8 cellular contexts compared by ENCODE assay signal in genomic region chr2:159091981-159092380, GRCh38.
DNase-seq lines count a peak whose midpoint lies in the region; ATAC-seq and TF ChIP-seq lines count a peak whose summit lies in the region.

No MANE protein-coding gene starts in this region.

- ATAC-seq in GM18861 (IDR thresholded peaks at IDR 0.05; ENCODE audit: unreplicated experiment) = peak; percentile 52
- peak; percentile 59 for ATAC-seq in HG03159 (IDR thresholded peaks at IDR 0.05; ENCODE audit: unreplicated experiment)
- no peak for ATAC-seq in HG02981 (IDR thresholded peaks at IDR 0.05; ENCODE audit: unreplicated experiment)

- H3K4me3 Mint-ChIP-seq in progenitor cell of endocrine pancreas (ENCODE audit: low read depth) = no peak overlapping the region

- no peaks in the 10 kb centered on the region for H3K27me3 ChIP-seq in adrenal gland

- H3K4me3 ChIP-seq in adrenal gland = no peak overlapping the region

- H3K27me3 Mint-ChIP-seq in progenitor cell of endocrine pancreas = no peaks in the 10 kb centered on the region

- peaks cover 10% of the 10 kb centered on the region for H3K36me3 Mint-ChIP-seq in progenitor cell of endocrine pancreas (ENCODE audit: insufficient read depth)

- TF ChIP-seq POLR2A in adrenal gland (IDR thresholded peaks at IDR 0.05) = no peak

- peak overlapping the region; percentile 9 for H3K27ac Mint-ChIP-seq in progenitor cell of endocrine pancreas

- H3K36me3 ChIP-seq in adrenal gland (replicated peaks in 1 of 2) = no peaks in the 10 kb centered on the region

- peaks cover 12% of the 10 kb centered on the region for H3K9me3 Mint-ChIP-seq in progenitor cell of endocrine pancreas (ENCODE audit: low read depth)

- WGBS in adrenal gland, 4 donors = 27 to 51% (median 44%) methylated on average over 4 of the region's 4 CpGs

- peaks cover 31% of the 10 kb centered on the region for H3K4me1 Mint-ChIP-seq in progenitor cell of endocrine pancreas (ENCODE audit: low read depth)

- TF ChIP-seq CTCF in adrenal gland (IDR thresholded peaks at IDR 0.05) (no peak), progenitor cell of endocrine pancreas (IDR thresholded peaks at IDR 0.05; ENCODE audit: unreplicated experiment) (no peak)

- no peaks in the 10 kb centered on the region for H3K9me3 ChIP-seq in adrenal gland (replicated peaks in 1 of 3)

- H3K27ac ChIP-seq in adrenal gland (peak overlapping the region in 3 of 5 donors; percentile 2 to 38 (median 7)), caudate nucleus (ENCODE audit: low read depth, low read length) (no peak overlapping the region)

- DNase-seq in adrenal gland (no peak), progenitor cell of endocrine pancreas (ENCODE audit: low spot score, unreplicated experiment) (no peak), SHP77 treated with DMSO at 0.1 percent for 48 hours (lab: John Stamatoyannopoulos, UW) (no peak), NCI-H226 (no peak), caudate nucleus (lab: John Stamatoyannopoulos, UW) (no peak)

- H3K4me1 ChIP-seq in adrenal gland (replicated peaks in 1 of 2) = peaks cover 19 to 54% of the 10 kb centered on the region in 2 donors

- intact Hi-C loops in adrenal gland (cut with DNase I) = loop anchor here in 1 of 2 donors (10.0 kb wide), 1 partner anchor 47 kb away; no protein-coding TSS in a partner anchor
